Comparison of ENCODE assay signal across 26 cellular contexts in genomic region chr9:105050296-105050695, GRCh38.
"Had no signal": no experiment of that assay in that cellular context is flagged by ENCODE, and none has a peak within 500 bp of the region (broad histone marks: within the 10 kb centered on the region; RNA-seq: fewer than 3 reads in every experiment).

No MANE protein-coding gene starts in this region.

- H3K4me3 Mint-ChIP-seq: activated T-cell treated with anti-CD3 and anti-CD28 coated beads, Interleukin-2, amount 50 U/mL, for 4 hours; memory B cell; naive B cell; neural crest cell; stimulated activated naive CD8-positive, alpha-beta T cell treated with anti-CD3 and anti-CD28 coated beads, Interleukin-15, Interleukin-2, amounts not matched to agents 100 ng/mL and 50 ng/mL, for 24 hours; T-helper 1 cell treated with Interleukin-12 subunit alpha and Interleukin-12 subunit beta and Interleukin-4 antibody, amounts not matched to agents 30 μg/mL and 1 μg/mL, for 36 hours had no signal

- H3K27ac Mint-ChIP-seq: memory B cell; progenitor cell of endocrine pancreas; stimulated activated naive CD8-positive, alpha-beta T cell treated with anti-CD3 and anti-CD28 coated beads, Interleukin-15, Interleukin-2, amounts not matched to agents 100 ng/mL and 50 ng/mL, for 24 hours; T-helper 1 cell treated with Interleukin-12 subunit alpha and Interleukin-12 subunit beta and Interleukin-4 antibody, amounts not matched to agents 30 μg/mL and 1 μg/mL, for 36 hours had no signal

- DNase-seq: activated CD4-positive, alpha-beta T cell treated with anti-CD3 and anti-CD28 coated beads, Interleukin-2, amount 50 U/mL, for 1 hour; activated CD4-positive, CD25-positive, alpha-beta regulatory T cell treated with anti-CD3 and anti-CD28 coated beads, Interleukin-2, amount 50 U/mL, for 72 hours; activated CD8-positive, alpha-beta memory T cell treated with anti-CD3 and anti-CD28 coated beads, Interleukin-2, amount 50 U/mL, for 4 hours; activated effector memory CD4-positive, alpha-beta T cell treated with anti-CD3 and anti-CD28 coated beads, Interleukin-2, amount 50 U/mL, for 16 hours; activated naive CD4-positive, alpha-beta T cell treated with anti-CD3 and anti-CD28 coated beads, Interleukin-2, amount 50 U/mL, for 16 hours; activated T-cell treated with anti-CD3 and anti-CD28 coated beads, Interleukin-2, amount 50 U/mL, for 4 hours; effector memory CD4-positive, alpha-beta T cell; head of caudate nucleus; mucosa of descending colon; naive B cell; stimulated activated CD4-positive, alpha-beta T cell treated with anti-CD3 and anti-CD28 coated beads, Interleukin-15, amount 100 ng/mL, for 24 hours; stimulated activated CD4-positive, alpha-beta T cell treated with anti-CD3 and anti-CD28 coated beads, Interleukin-2, amount 100 ng/mL, for 48 hours; uterus had no signal

- FAIRE-seq: bronchial epithelial cell, endothelial cell of umbilical vein had no signal

- H3K9me3 ChIP-seq: mucosa of descending colon, right atrium auricular region, tibial nerve had no signal

- H3K36me3 ChIP-seq: ascending aorta, esophagus muscularis mucosa, right atrium auricular region, tibial nerve, uterus had no signal

- H3K27me3 ChIP-seq: ascending aorta, esophagus muscularis mucosa, right atrium auricular region, tibial nerve, uterus had no signal

- H3K27ac ChIP-seq: ascending aorta, esophagus muscularis mucosa, right atrium auricular region, skin epidermis, tibial nerve, uterus, VCaP had no signal

- H3K9me3 Mint-ChIP-seq: activated T-cell treated with anti-CD3 and anti-CD28 coated beads, Interleukin-2, amount 50 U/mL, for 4 hours; memory B cell; naive B cell; stimulated activated naive CD8-positive, alpha-beta T cell treated with anti-CD3 and anti-CD28 coated beads, Interleukin-15, Interleukin-2, amounts not matched to agents 100 ng/mL and 50 ng/mL, for 24 hours had no signal

- H3K4me1 ChIP-seq: ascending aorta, tibial nerve, uterus had no signal

- H3K36me3 Mint-ChIP-seq: naive B cell had no signal

- H3K4me3 ChIP-seq: ascending aorta, esophagus muscularis mucosa, mucosa of descending colon, right atrium auricular region, skin epidermis, tibial nerve, uterus had no signal

- H3K4me1 Mint-ChIP-seq: memory B cell had no signal
